ENCODE assay signal across 1 cellular context in the genomic region with DNA sequence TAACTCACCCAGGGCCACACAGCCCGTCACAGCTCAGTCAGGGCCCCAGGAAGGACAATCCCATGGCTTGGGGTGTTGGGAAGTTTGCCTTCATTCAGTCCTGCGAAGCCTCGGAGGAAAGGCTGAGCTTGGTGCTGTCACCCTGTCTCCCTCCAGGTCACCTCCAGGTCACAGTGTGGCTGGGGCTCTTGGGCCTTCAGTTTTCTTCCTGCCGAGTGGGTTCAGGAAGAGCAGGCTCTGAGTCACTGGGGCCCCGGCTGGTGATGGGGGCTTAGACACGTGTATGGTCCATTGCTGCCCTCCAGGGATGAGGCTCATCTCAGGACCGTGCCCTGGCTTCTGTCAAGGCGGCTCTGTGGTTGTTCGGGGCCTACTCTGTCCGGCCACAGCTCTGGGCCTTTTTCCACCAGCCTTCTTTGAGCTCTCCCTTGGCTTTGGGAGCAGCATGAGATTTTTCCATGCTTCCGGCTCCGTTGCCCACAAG.
TF ChIP-seq lines count a peak whose summit lies in the region.

No MANE protein-coding gene starts in this region.

TF ChIP-seq in HepG2, 621 proteins besides CTCF, POLR2A, EP300 and RAD21 (continued from another document and continues in another):
- TF ChIP-seq ZNF646 (CRISPR knock-in tag; IDR thresholded peaks at IDR 0.05) = 0 out of 2 replicates have a peak, but pooled peaks have one; percentile 11
- no peak for TF ChIP-seq ZFYVE20 (CRISPR knock-in tag; IDR thresholded peaks at IDR 0.05; ENCODE audit: borderline replicate concordance, low read depth)
- TF ChIP-seq KLF16 (CRISPR knock-in tag; IDR thresholded peaks at IDR 0.05) = no peak
- TF ChIP-seq, protein P1, sequence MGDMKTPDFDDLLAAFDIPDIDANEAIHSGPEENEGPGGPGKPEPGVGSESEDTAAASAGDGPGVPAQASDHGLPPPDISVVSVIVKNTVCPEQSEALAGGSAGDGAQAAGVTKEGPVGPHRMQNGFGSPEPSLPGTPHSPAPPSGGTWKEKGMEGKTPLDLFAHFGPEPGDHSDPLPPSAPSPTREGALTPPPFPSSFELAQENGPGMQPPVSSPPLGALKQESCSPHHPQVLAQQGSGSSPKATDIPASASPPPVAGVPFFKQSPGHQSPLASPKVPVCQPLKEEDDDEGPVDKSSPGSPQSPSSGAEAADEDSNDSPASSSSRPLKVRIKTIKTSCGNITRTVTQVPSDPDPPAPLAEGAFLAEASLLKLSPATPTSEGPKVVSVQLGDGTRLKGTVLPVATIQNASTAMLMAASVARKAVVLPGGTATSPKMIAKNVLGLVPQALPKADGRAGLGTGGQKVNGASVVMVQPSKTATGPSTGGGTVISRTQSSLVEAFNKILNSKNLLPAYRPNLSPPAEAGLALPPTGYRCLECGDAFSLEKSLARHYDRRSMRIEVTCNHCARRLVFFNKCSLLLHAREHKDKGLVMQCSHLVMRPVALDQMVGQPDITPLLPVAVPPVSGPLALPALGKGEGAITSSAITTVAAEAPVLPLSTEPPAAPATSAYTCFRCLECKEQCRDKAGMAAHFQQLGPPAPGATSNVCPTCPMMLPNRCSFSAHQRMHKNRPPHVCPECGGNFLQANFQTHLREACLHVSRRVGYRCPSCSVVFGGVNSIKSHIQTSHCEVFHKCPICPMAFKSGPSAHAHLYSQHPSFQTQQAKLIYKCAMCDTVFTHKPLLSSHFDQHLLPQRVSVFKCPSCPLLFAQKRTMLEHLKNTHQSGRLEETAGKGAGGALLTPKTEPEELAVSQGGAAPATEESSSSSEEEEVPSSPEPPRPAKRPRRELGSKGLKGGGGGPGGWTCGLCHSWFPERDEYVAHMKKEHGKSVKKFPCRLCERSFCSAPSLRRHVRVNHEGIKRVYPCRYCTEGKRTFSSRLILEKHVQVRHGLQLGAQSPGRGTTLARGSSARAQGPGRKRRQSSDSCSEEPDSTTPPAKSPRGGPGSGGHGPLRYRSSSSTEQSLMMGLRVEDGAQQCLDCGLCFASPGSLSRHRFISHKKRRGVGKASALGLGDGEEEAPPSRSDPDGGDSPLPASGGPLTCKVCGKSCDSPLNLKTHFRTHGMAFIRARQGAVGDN (CRISPR knock-in tag; IDR thresholded peaks at IDR 0.05) = peak; percentile 84
- TF ChIP-seq ZNF629 (CRISPR knock-in tag; conservative IDR thresholded peaks at IDR 0.05) = peak; percentile 74
- TF ChIP-seq SNRNP70 (IDR thresholded peaks at IDR 0.05; ENCODE audit: low read depth, low read length) = no peak
- TF ChIP-seq ZNF30 (CRISPR knock-in tag; IDR thresholded peaks at IDR 0.05) = no peak
- no peak for TF ChIP-seq TCF7 (IDR thresholded peaks at IDR 0.05; ENCODE audit: low read depth)
- TF ChIP-seq MEIS1 (CRISPR knock-in tag; IDR thresholded peaks at IDR 0.05; ENCODE audit: borderline replicate concordance) = no peak
- TF ChIP-seq BCLAF1 (IDR thresholded peaks at IDR 0.05) = no peak
- no peak for TF ChIP-seq ZNF775 (CRISPR knock-in tag; IDR thresholded peaks at IDR 0.05; ENCODE audit: borderline replicate concordance)
- TF ChIP-seq ZBTB14 (CRISPR knock-in tag; IDR thresholded peaks at IDR 0.05) = no peak
- TF ChIP-seq ZNF549 (CRISPR knock-in tag; IDR thresholded peaks at IDR 0.05) = no peak
- no peak for TF ChIP-seq RCOR2 (CRISPR knock-in tag; IDR thresholded peaks at IDR 0.05)
- no peak for TF ChIP-seq ZSCAN31 (CRISPR knock-in tag; IDR thresholded peaks at IDR 0.05; ENCODE audit: low read depth)
- TF ChIP-seq HNF4G (IDR thresholded peaks at IDR 0.05; ENCODE audit: borderline replicate concordance, low read depth, low read length) = no peak
- no peak for TF ChIP-seq HNF4G (CRISPR knock-in tag; IDR thresholded peaks at IDR 0.05; ENCODE audit: borderline replicate concordance, low read depth)
- no peak for TF ChIP-seq RFXAP (CRISPR knock-in tag; IDR thresholded peaks at IDR 0.05; ENCODE audit: borderline replicate concordance)
- no peak for TF ChIP-seq ZNF761 (CRISPR knock-in tag; conservative IDR thresholded peaks at IDR 0.05)
- TF ChIP-seq DNMT1 (CRISPR knock-in tag; IDR thresholded peaks at IDR 0.05) = 0 out of 2 replicates have a peak, but pooled peaks have one; percentile 22
- TF ChIP-seq SKI (IDR thresholded peaks at IDR 0.05; ENCODE audit: partially characterized antibody) = no peak
- no peak for TF ChIP-seq ZNF441 (CRISPR knock-in tag; IDR thresholded peaks at IDR 0.05; ENCODE audit: borderline replicate concordance)
- TF ChIP-seq MZF1 (CRISPR knock-in tag; IDR thresholded peaks at IDR 0.05; ENCODE audit: borderline replicate concordance) = no peak
- TF ChIP-seq PRMT3 (CRISPR knock-in tag; IDR thresholded peaks at IDR 0.05; ENCODE audit: borderline replicate concordance, low read depth) = no peak
- TF ChIP-seq KAT2B (IDR thresholded peaks at IDR 0.05; ENCODE audit: borderline replicate concordance, low read depth, low read length) = no peak
- TF ChIP-seq JUND (CRISPR knock-in tag; IDR thresholded peaks at IDR 0.05) = no peak
- no peak for TF ChIP-seq ZZZ3 (CRISPR knock-in tag; IDR thresholded peaks at IDR 0.05; ENCODE audit: borderline replicate concordance)
- TF ChIP-seq ZNF766 (CRISPR knock-in tag; IDR thresholded peaks at IDR 0.05; ENCODE audit: borderline replicate concordance) = no peak
- TF ChIP-seq ZNF782 (CRISPR knock-in tag; IDR thresholded peaks at IDR 0.05; ENCODE audit: borderline replicate concordance) = no peak
- no peak for TF ChIP-seq SMARCC2 (IDR thresholded peaks at IDR 0.05)
- TF ChIP-seq, protein P2, sequence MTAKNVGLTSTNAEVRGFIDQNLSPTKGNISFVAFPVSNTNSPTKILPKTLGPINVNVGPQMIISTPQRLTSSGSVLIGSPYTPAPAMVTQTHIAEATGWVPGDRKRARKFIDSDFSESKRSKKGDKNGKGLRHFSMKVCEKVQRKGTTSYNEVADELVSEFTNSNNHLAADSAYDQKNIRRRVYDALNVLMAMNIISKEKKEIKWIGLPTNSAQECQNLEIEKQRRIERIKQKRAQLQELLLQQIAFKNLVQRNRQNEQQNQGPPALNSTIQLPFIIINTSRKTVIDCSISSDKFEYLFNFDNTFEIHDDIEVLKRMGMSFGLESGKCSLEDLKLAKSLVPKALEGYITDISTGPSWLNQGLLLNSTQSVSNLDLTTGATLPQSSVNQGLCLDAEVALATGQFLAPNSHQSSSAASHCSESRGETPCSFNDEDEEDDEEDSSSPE (CRISPR knock-in tag; IDR thresholded peaks at IDR 0.05) = no peak
- no peak for TF ChIP-seq ZNF558 (CRISPR knock-in tag; IDR thresholded peaks at IDR 0.05; ENCODE audit: borderline replicate concordance)
- no peak for TF ChIP-seq KDM1A (CRISPR knock-in tag; IDR thresholded peaks at IDR 0.05)
- 0 out of 2 replicates have a peak, but pooled peaks have one; percentile 7 for TF ChIP-seq ZNF276 (CRISPR knock-in tag; IDR thresholded peaks at IDR 0.05; ENCODE audit: low read depth)
- no peak for TF ChIP-seq ZNF749 (CRISPR knock-in tag; IDR thresholded peaks at IDR 0.05; ENCODE audit: borderline replicate concordance)
- no peak for TF ChIP-seq ZNF24 (IDR thresholded peaks at IDR 0.05)
- peak; percentile 14; the same call in 1 of the 2 replicates for TF ChIP-seq TFDP1 (CRISPR knock-in tag; IDR thresholded peaks at IDR 0.05; ENCODE audit: borderline replicate concordance)
- peak; percentile 62; the same call in 1 of the 2 replicates for TF ChIP-seq ZFP90 (CRISPR knock-in tag; IDR thresholded peaks at IDR 0.05; ENCODE audit: borderline replicate concordance)
- TF ChIP-seq ZNF282 (IDR thresholded peaks at IDR 0.05; ENCODE audit: partially characterized antibody) = no peak
